ENCODE assay signal across 10 cellular contexts in genomic region chr13:74289861-74290260, GRCh38.
DNase-seq lines count a peak whose midpoint lies in the region; ATAC-seq and TF ChIP-seq lines count a peak whose summit lies in the region.
"Had no signal": no experiment of that assay in that cellular context is flagged by ENCODE, and none has a peak within 500 bp of the region (broad histone marks: within the 10 kb centered on the region; RNA-seq: fewer than 3 reads in every experiment).

No MANE protein-coding gene starts in this region.

- H3K4me2 ChIP-seq in mammary epithelial cell (ENCODE audit: insufficient read depth, low read depth, low read length) (peak overlapping the region; percentile 44), neural progenitor cell (no peak overlapping the region)

- H3K27me3 Mint-ChIP-seq in neural progenitor cell (ENCODE audit: insufficient read depth, low read depth) = peaks cover 5% of the 10 kb centered on the region

- WGBS in mammary epithelial cell (ENCODE audit: low coverage, missing lambda C conversion rate) = 28% methylated on average over 4 of the region's 4 CpGs

- peak overlapping the region; percentile 48 for H3K27ac Mint-ChIP-seq in neural progenitor cell

- H3F3A ChIP-seq in neural progenitor cell (ENCODE audit: low read depth) = peaks cover 13% of the 10 kb centered on the region

- no peak for ATAC-seq in GM18498 (IDR thresholded peaks at IDR 0.05; ENCODE audit: unreplicated experiment)
- ATAC-seq: K562 had no signal

- DNase-seq in DMS79 treated with DMSO at 0.1 percent for 48 hours (lab: John Stamatoyannopoulos, UW) = peak; percentile 61
- DNase-seq in NCI-H1105 (lab: John Stamatoyannopoulos, UW) = peak; percentile 23
- no peak for DNase-seq in mammary epithelial cell
- no peak for DNase-seq in neural progenitor cell (ENCODE audit: low spot score)
- DNase-seq in islet precursor cell = no peak
- DNase-seq in WERI-Rb-1 = no peak

- TSS peak; percentile 72 for BruUV-seq in mammary epithelial cell (replicated peaks; lab: Mats Ljungman, UMichigan)

- H3K9ac ChIP-seq in mammary epithelial cell (ENCODE audit: insufficient read depth, low read length) (no peak overlapping the region), neural progenitor cell (no peak overlapping the region)

- H3K36me3 Mint-ChIP-seq in neural progenitor cell = no peaks in the 10 kb centered on the region

- H3K4me1 Mint-ChIP-seq in neural progenitor cell = peaks cover 52% of the 10 kb centered on the region

- in situ Hi-C loops in mammary epithelial cell (cut with MboI; ENCODE audit: low sequenced_read_pairs in 2 of 2) = loop anchor here (10.0 to 25.0 kb wide), 4 partner anchors 345 to 922 kb away; no protein-coding TSS in a partner anchor

- dilution Hi-C loops in mammary epithelial cell (cut with HindIII; ENCODE audit: low sequenced_read_pairs) = no loop called here

- no peak overlapping the region for H3K4me3 ChIP-seq in mammary epithelial cell (replicated peaks in 1 of 3; ENCODE audit: insufficient read depth in 1 of 3, low read depth in 2 of 3, low read length in 3 of 3)
- no peak overlapping the region for H3K4me3 ChIP-seq in neural progenitor cell
- H3K4me3 ChIP-seq in WERI-Rb-1 (ENCODE audit: low read depth, low read length) = no peak overlapping the region
- H3K4me3 ChIP-seq: K562, testis had no signal

- H4K20me1 ChIP-seq in mammary epithelial cell (ENCODE audit: insufficient read depth, low read length) = no peaks in the 10 kb centered on the region
- H4K20me1 ChIP-seq in neural progenitor cell (ENCODE audit: low read depth) = no peaks in the 10 kb centered on the region

- no peak overlapping the region for H3K27ac ChIP-seq in mammary epithelial cell (ENCODE audit: insufficient read depth, low read depth, low read length)
- no peak overlapping the region for H3K27ac ChIP-seq in neural progenitor cell
- no peak overlapping the region for H3K27ac ChIP-seq in WERI-Rb-1
- H3K27ac ChIP-seq: RWPE1 had no signal

- H3K9me3 ChIP-seq in mammary epithelial cell (replicated peaks; ENCODE audit: insufficient read depth, low read length) (no peaks in the 10 kb centered on the region), neural progenitor cell (ENCODE audit: low read depth) (no peaks in the 10 kb centered on the region), WERI-Rb-1 (ENCODE audit: severe bottlenecking) (no peaks in the 10 kb centered on the region)
- H3K9me3 ChIP-seq: testis had no signal

- H3K4me3 Mint-ChIP-seq in neural progenitor cell = peak overlapping the region; percentile 44

- TF ChIP-seq CTCF in mammary epithelial cell (conservative IDR thresholded peaks at IDR 0.05 in 1 of 2, IDR thresholded peaks at IDR 0.05 in 1 of 2; ENCODE audit: extremely low read depth in 1 of 2, insufficient read depth in 1 of 2, low read depth in 1 of 2, low read length in 2 of 2) (no peak), neural progenitor cell (IDR thresholded peaks at IDR 0.05) (no peak), WERI-Rb-1 (IDR thresholded peaks at IDR 0.05; ENCODE audit: low read depth, low read length) (no peak)

- H3K27me3 ChIP-seq in mammary epithelial cell (ENCODE audit: insufficient read depth, low read length) (no peaks in the 10 kb centered on the region), neural progenitor cell (no peaks in the 10 kb centered on the region), WERI-Rb-1 (ENCODE audit: insufficient read depth, low read depth, severe bottlenecking) (no peaks in the 10 kb centered on the region)
- H3K27me3 ChIP-seq: testis had no signal

- H3K4me1 ChIP-seq in mammary epithelial cell (ENCODE audit: insufficient read depth, low read length) (peaks cover 26% of the 10 kb centered on the region), neural progenitor cell (peaks cover 26% of the 10 kb centered on the region)

- H3K79me2 ChIP-seq in mammary epithelial cell (ENCODE audit: insufficient read depth, low read length) = no peaks in the 10 kb centered on the region
- H3K79me2 ChIP-seq in neural progenitor cell (ENCODE audit: low read depth) = no peaks in the 10 kb centered on the region

- H3K36me3 ChIP-seq in mammary epithelial cell (ENCODE audit: insufficient read depth, low read length) = no peaks in the 10 kb centered on the region
- no peaks in the 10 kb centered on the region for H3K36me3 ChIP-seq in neural progenitor cell
- H3K36me3 ChIP-seq in WERI-Rb-1 = no peaks in the 10 kb centered on the region

- H2AFZ ChIP-seq in mammary epithelial cell (ENCODE audit: low read depth, low read length) = peak overlapping the region; percentile 29
- no peak overlapping the region for H2AFZ ChIP-seq in neural progenitor cell (replicated peaks)

- intact Hi-C loops in mammary epithelial cell (cut with micrococcal nuclease) = loop anchor here (1.0 to 10.0 kb wide), 2 partner anchors 255 to 929 kb away; no protein-coding TSS in a partner anchor

- CTCF ChIA-PET in mammary epithelial cell (lab: Charles Lee; ENCODE audit: low non-redundant PET) = interaction anchor here (0.7 kb wide), 1 partner anchor 36 kb away, joined by 4 read pairs; no protein-coding TSS in a partner anchor

- H3K9me3 Mint-ChIP-seq in neural progenitor cell = no peaks in the 10 kb centered on the region

Comparison
In these comparisons a context has a peak if more than half of its experiments do, and no peak if none do; other contexts are left out.
1. DNase-seq: peak in DMS79 treated with DMSO at 0.1 percent for 48 hours (single experiment) and NCI-H1105 (single experiment); none in mammary epithelial cell (single experiment), neural progenitor cell (single experiment), islet precursor cell (single experiment) and WERI-Rb-1 (single experiment).